In the genomic region with DNA sequence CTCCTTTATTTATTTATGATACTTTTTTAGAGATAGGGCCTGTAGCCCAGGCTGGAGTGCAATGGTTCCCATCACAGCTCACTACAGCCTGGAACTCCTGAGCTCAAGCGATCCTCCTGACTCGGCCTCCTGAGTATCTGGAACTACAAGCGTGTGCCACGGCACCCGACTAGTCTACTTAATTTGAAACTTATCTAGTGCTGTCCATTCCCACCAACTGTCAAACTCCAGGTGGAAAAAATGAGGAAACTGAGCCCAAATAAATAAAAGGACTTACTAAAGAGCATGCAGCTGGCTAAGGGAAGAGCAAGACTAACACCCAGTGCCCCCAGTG, we compare ENCODE assay signal across 14 cellular contexts. TPM values are rescaled to one million over a fixed set of nuclear protein-coding genes. Genes with fewer than 3 reads are reported as not detected.
DNase-seq lines count a peak whose midpoint lies in the region; ATAC-seq, FAIRE-seq and TF ChIP-seq lines count a peak whose summit lies in the region.
"Had no signal": no experiment of that assay in that cellular context is flagged by ENCODE, and none has a peak within 500 bp of the region (broad histone marks: within the 10 kb centered on the region; RNA-seq: fewer than 3 reads in every experiment).

No MANE protein-coding gene starts in this region.

- DNase-seq in RWPE2 (ENCODE audit: low spot score) (peak; percentile 30), right atrium auricular region (ENCODE audit: low spot score) (no peak), sigmoid colon (peak; percentile 34), H54 (ENCODE audit: insufficient read length, low spot score) (no peak), SKM-1 treated with dmso at 0.1 percent for 144 hours (lab: John Stamatoyannopoulos, UW; ENCODE audit: unreplicated experiment) (no peak), NCI-H226 (no peak)
- DNase-seq: activated CD4-positive, alpha-beta memory T cell treated with anti-CD3 and anti-CD28 coated beads for 36 hours; nephron progenitor cell had no signal

- H3K9ac ChIP-seq in BLaER1 treated with 17β-estradiol and CSF1 and Interleukin-3, amounts not matched to agents 10 nM and 100 nM = peak overlapping the region in 6 of 11 experiments; percentile 85 to 89 (median 88); a peak in 9 of 22 replicates

- H3K4me1 ChIP-seq in BLaER1 treated with 17β-estradiol and CSF1 and Interleukin-3, amounts not matched to agents 10 nM and 100 nM = peaks cover 36 to 47% (median 45%) of the 10 kb centered on the region in 10 experiments
- H3K4me1 ChIP-seq in RWPE2 (ENCODE audit: insufficient read depth, poor library complexity, severe bottlenecking) = no peaks in the 10 kb centered on the region
- H3K4me1 ChIP-seq in right atrium auricular region = peaks cover 0 to 41% of the 10 kb centered on the region in 2 donors
- H3K4me1 ChIP-seq in sigmoid colon = peaks cover 0 to 42% (median 38%) of the 10 kb centered on the region in 4 donors
- H3K4me1 ChIP-seq: HAP-1 had no signal

- no peak for TF ChIP-seq EP300 in sigmoid colon (IDR thresholded peaks at IDR 0.05)

- H3K4me3 ChIP-seq in BLaER1 treated with 17β-estradiol and CSF1 and Interleukin-3, amounts not matched to agents 10 nM and 100 nM = no peak overlapping the region; a peak in 1 of 20 replicates
- H3K4me3 ChIP-seq in RWPE2 (ENCODE audit: severe bottlenecking) = no peak overlapping the region
- no peak overlapping the region for H3K4me3 ChIP-seq in right atrium auricular region
- peak overlapping the region in 1 of 4 donors; percentile 88 for H3K4me3 ChIP-seq in sigmoid colon
- H3K4me3 ChIP-seq: HAP-1 had no signal

- peaks cover 0 to 25% (median 21%) of the 10 kb centered on the region in 11 experiments; a peak in 16 of 22 replicates for H4K20me1 ChIP-seq in BLaER1 treated with 17β-estradiol and CSF1 and Interleukin-3, amounts not matched to agents 10 nM and 100 nM

- intact Hi-C loops in sigmoid colon (cut with DNase I) = loop anchor here (5.0 to 10.0 kb wide), 2 partner anchors 188 to 1705 kb away; a partner anchor contains a TSS

- H3K27ac ChIP-seq in BLaER1 treated with 17β-estradiol and CSF1 and Interleukin-3, amounts not matched to agents 10 nM and 100 nM = peak overlapping the region in 5 of 11 experiments; percentile 82 to 94 (median 90); a peak in 6 of 22 replicates
- H3K27ac ChIP-seq in RWPE2 (ENCODE audit: poor library complexity, severe bottlenecking) (no peak overlapping the region), right atrium auricular region (peak overlapping the region; percentile 96 to 98), sigmoid colon (peak overlapping the region; percentile 93 to 97 (median 94))

- no peak for FAIRE-seq in H54 (lab: Jason Lieb, UNC)

- H3K27me3 ChIP-seq in BLaER1 treated with 17β-estradiol and CSF1 and Interleukin-3, amounts not matched to agents 10 nM and 100 nM = no peaks in the 10 kb centered on the region
- peaks cover 3% of the 10 kb centered on the region for H3K27me3 ChIP-seq in RWPE2 (ENCODE audit: insufficient read depth, poor library complexity, severe bottlenecking)
- H3K27me3 ChIP-seq in right atrium auricular region = no peaks in the 10 kb centered on the region
- H3K27me3 ChIP-seq in sigmoid colon = no peaks in the 10 kb centered on the region

- ATAC-seq in RWPE2 (ENCODE audit: low read depth) = no peak
- ATAC-seq in GM19455 (IDR thresholded peaks at IDR 0.05; ENCODE audit: unreplicated experiment) = no peak
- ATAC-seq: activated naive CD4-positive, alpha-beta T cell treated with anti-CD3 and anti-CD28 coated beads, Interleukin-2, amount 50 U/mL, for 72 hours had no signal

- peaks cover 0 to 7% (median 0%) of the 10 kb centered on the region in 11 experiments; a peak in 2 of 22 replicates for H3K36me3 ChIP-seq in BLaER1 treated with 17β-estradiol and CSF1 and Interleukin-3, amounts not matched to agents 10 nM and 100 nM
- no peaks in the 10 kb centered on the region for H3K36me3 ChIP-seq in RWPE2 (ENCODE audit: low read depth)
- no peaks in the 10 kb centered on the region for H3K36me3 ChIP-seq in right atrium auricular region
- no peaks in the 10 kb centered on the region for H3K36me3 ChIP-seq in sigmoid colon
- H3K36me3 ChIP-seq: HAP-1 had no signal

- TF ChIP-seq POLR2A in sigmoid colon (IDR thresholded peaks at IDR 0.05) (no peak), H54 (IDR thresholded peaks at IDR 0.05; ENCODE audit: low read depth, low read length) (no peak)

- WGBS in sigmoid colon, 2 donors = 82 to 93% methylated on average over 5 of the region's 5 CpGs

- no peak for TF ChIP-seq CTCF in RWPE2 (IDR thresholded peaks at IDR 0.05; ENCODE audit: poor library complexity, severe bottlenecking)
- no peak for TF ChIP-seq CTCF in right atrium auricular region (IDR thresholded peaks at IDR 0.05)
- TF ChIP-seq CTCF in sigmoid colon (IDR thresholded peaks at IDR 0.05) = no peak

- H3K9me3 ChIP-seq in BLaER1 treated with 17β-estradiol and CSF1 and Interleukin-3, amounts not matched to agents 10 nM and 100 nM (replicated peaks in 1 of 11) = no peaks in the 10 kb centered on the region
- H3K9me3 ChIP-seq in RWPE2 (ENCODE audit: severe bottlenecking) = no peaks in the 10 kb centered on the region
- no peaks in the 10 kb centered on the region for H3K9me3 ChIP-seq in right atrium auricular region
- H3K9me3 ChIP-seq in sigmoid colon = no peaks in the 10 kb centered on the region
- H3K9me3 ChIP-seq: HAP-1 had no signal

- peak overlapping the region; percentile 95 to 99 (median 98) for H3K4me2 ChIP-seq in BLaER1 treated with 17β-estradiol and CSF1 and Interleukin-3, amounts not matched to agents 10 nM and 100 nM

RNA-seq across cellular contexts. Expression of a gene that starts 1.5 kb away (rescaled TPM):
- total RNA-seq in right atrium auricular region (10 to 100 TPM; 25.6 to 26.4 TPM), sigmoid colon (10 to 100 TPM; 27.1 to 41.0 (median 30.5) TPM)
- polyA plus RNA-seq in sigmoid colon = 10 to 100 TPM; 20.1 to 24.7 (median 21.0) TPM

RNA-seq across cellular contexts. Expression of a gene that starts 22.5 kb away (rescaled TPM):
- total RNA-seq in right atrium auricular region (not detected), sigmoid colon (not detected)
- polyA plus RNA-seq in sigmoid colon = under 1 TPM in 1 of 3 donors, not detected in 2; 0.03 TPM
- total RNA-seq: activated CD4-positive, alpha-beta memory T cell treated with anti-CD3 and anti-CD28 coated beads for 36 hours; activated naive CD4-positive, alpha-beta T cell treated with anti-CD3 and anti-CD28 coated beads, Interleukin-2, amount 50 U/mL, for 72 hours; T-helper 1 cell treated with Interleukin-12 subunit alpha and Interleukin-12 subunit beta and Interleukin-4 antibody, amounts not matched to agents 30 ng/mL and 1 ng/mL, for 36 hours had no signal
- polyA plus RNA-seq: BJ had no signal

Comparison
In these comparisons a context has a peak if more than half of its experiments do, and no peak if none do; other contexts are left out.
1. DNase-seq: peak in RWPE2 (single experiment) and sigmoid colon (single experiment); none in right atrium auricular region (single experiment), H54 (single experiment), SKM-1 treated with dmso at 0.1 percent for 144 hours (single experiment) and NCI-H226 (single experiment).